ENCODE assay signal across 30 cellular contexts in the genomic region with DNA sequence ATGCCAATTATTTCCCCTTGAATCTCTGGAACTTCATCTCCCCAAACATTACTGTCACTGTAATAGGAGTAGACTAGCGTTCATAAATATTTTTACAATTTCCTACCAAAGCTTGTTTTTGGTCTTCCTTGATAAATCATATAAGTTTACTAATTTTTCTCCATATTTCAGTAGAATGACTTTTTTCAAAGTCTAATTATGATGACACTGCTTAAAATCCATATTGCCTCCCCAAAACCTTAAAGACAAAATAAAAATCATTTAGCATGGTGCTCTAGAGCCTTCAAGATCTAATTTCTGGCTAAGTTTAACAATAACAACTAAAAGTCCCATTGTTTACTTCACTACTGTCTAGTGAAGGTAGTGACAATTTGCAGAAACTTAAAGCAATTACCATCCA.
"Had no signal": no experiment of that assay in that cellular context is flagged by ENCODE, and none has a peak within 500 bp of the region (broad histone marks: within the 10 kb centered on the region; RNA-seq: fewer than 3 reads in every experiment).

No MANE protein-coding gene starts in this region.

- DNase-seq: naive thymus-derived CD4-positive, alpha-beta T cell; natural killer cell; occipital lobe; ovary; posterior cingulate gyrus; psoas muscle; right cardiac atrium; spleen; stimulated activated CD4-positive, alpha-beta T cell treated with anti-CD3 and anti-CD28 coated beads, Interleukin-12 subunit alpha, Interleukin-12 subunit beta, amount 100 ng/mL, for 4 hours; stimulated activated CD4-positive, alpha-beta T cell treated with anti-CD3 and anti-CD28 coated beads, Interleukin-1b, Interleukin-23, amount 100 ng/mL, for 48 hours; stimulated activated CD4-positive, alpha-beta T cell treated with anti-CD3 and anti-CD28 coated beads, Interleukin-4, amount 100 ng/mL, for 1 hour; stimulated activated CD4-positive, alpha-beta T cell treated with anti-CD3 and anti-CD28 coated beads, Interleukin-4, amount 100 ng/mL, for 4 hours; stimulated activated CD8-positive, alpha-beta memory T cell treated with anti-CD3 and anti-CD28 coated beads, Interleukin-4, amount 100 ng/mL, for 48 hours; stimulated activated naive CD4-positive, alpha-beta T cell; stimulated activated naive CD8-positive, alpha-beta T cell treated with anti-CD3 and anti-CD28 coated beads, Interleukin-15, amount 100 ng/mL, for 72 hours; stimulated activated naive CD8-positive, alpha-beta T cell treated with anti-CD3 and anti-CD28 coated beads, Interleukin-15, Interleukin-2, amounts not matched to agents 100 U/mL and 50 U/mL, for 24 hours; substantia nigra; testis; trophoblast cell; upper lobe of left lung had no signal

- H3K27ac ChIP-seq: neural progenitor cell, ovary, parathyroid adenoma, psoas muscle, skin epidermis, spleen, suprapubic skin, testis, tibial nerve, upper lobe of left lung, vagina had no signal

- H3K79me2 ChIP-seq: parathyroid adenoma had no signal

- H3K4me2 ChIP-seq: neural progenitor cell, smooth muscle cell had no signal

- ATAC-seq: naive thymus-derived CD4-positive, alpha-beta T cell; natural killer cell; psoas muscle; right cardiac atrium; sciatic nerve; stimulated activated memory B cell treated with anti-CD40 and anti-IgM and Interleukin-4, amounts not matched to agents 10 μg/mL and 1 μg/mL and 100 μg/mL, for 72 hours; stimulated activated naive CD8-positive, alpha-beta T cell treated with anti-CD3 and anti-CD28 coated beads, Interleukin-15, amount 100 ng/mL, for 72 hours; stimulated activated naive CD8-positive, alpha-beta T cell treated with anti-CD3 and anti-CD28 coated beads, Interleukin-15, Interleukin-2, amounts not matched to agents 100 U/mL and 50 U/mL, for 24 hours had no signal

- H3K4me3 ChIP-seq: neural progenitor cell, ovary, psoas muscle, skin epidermis, smooth muscle cell, spleen, suprapubic skin, testis, tibial nerve, upper lobe of left lung, vagina had no signal

- H3K27me3 ChIP-seq: neural progenitor cell, ovary, spleen, suprapubic skin, testis, tibial nerve, upper lobe of left lung, vagina had no signal

- FAIRE-seq: urothelium cell line had no signal

- H3K9ac ChIP-seq: neural progenitor cell, parathyroid adenoma had no signal

- H3K9me3 ChIP-seq: ovary, psoas muscle, spleen, suprapubic skin, testis, tibial nerve, upper lobe of left lung, vagina had no signal

- H3K36me3 ChIP-seq: neural progenitor cell, ovary, spleen, suprapubic skin, tibial nerve, upper lobe of left lung, vagina had no signal

- H3K4me1 ChIP-seq: neural progenitor cell, parathyroid adenoma, psoas muscle, spleen, suprapubic skin, testis, tibial nerve, upper lobe of left lung, vagina had no signal

- H2AFZ ChIP-seq: neural progenitor cell, parathyroid adenoma had no signal
